In genomic region chr2:73176881-73177644, GRCh38 we compare ENCODE assay signal across 1 cellular context.
TF ChIP-seq lines count a peak whose summit lies in the region.

No MANE protein-coding gene starts in this region.

TF ChIP-seq in K562, 482 proteins besides CTCF, POLR2A, EP300 and RAD21 (continued from another document and continues in another):
- TF ChIP-seq ATF6 (CRISPR knock-in tag; IDR thresholded peaks at IDR 0.05) (peak; percentile 71; the same call in 1 of the 2 replicates), MEIS2 (IDR thresholded peaks at IDR 0.05; ENCODE audit: partially characterized antibody) (no peak), FOXJ3 (CRISPR knock-in tag; IDR thresholded peaks at IDR 0.05) (no peak), ZNF444 (CRISPR knock-in tag; IDR thresholded peaks at IDR 0.05) (no peak), TFAP4 (CRISPR knock-in tag; IDR thresholded peaks at IDR 0.05; ENCODE audit: borderline replicate concordance) (peak; percentile 79), ARID2 (IDR thresholded peaks at IDR 0.05) (peak; percentile 87), CTBP1 (IDR thresholded peaks at IDR 0.05; ENCODE audit: borderline replicate concordance) (peak; percentile 84), HNRNPL (IDR thresholded peaks at IDR 0.05; ENCODE audit: low read depth, low read length) (no peak), ZC3H11A (IDR thresholded peaks at IDR 0.05; ENCODE audit: low read depth, low read length) (no peak), HDAC6 (IDR thresholded peaks at IDR 0.05; ENCODE audit: low read depth, low read length) (no peak), GATAD2B (IDR thresholded peaks at IDR 0.05; ENCODE audit: borderline replicate concordance) (no peak), ZNF354B (CRISPR knock-in tag; IDR thresholded peaks at IDR 0.05) (no peak), EGR1 (conservative IDR thresholded peaks at IDR 0.05) (peak; percentile 72), TFE3 (CRISPR knock-in tag; IDR thresholded peaks at IDR 0.05) (no peak), KLF1 (tag; IDR thresholded peaks at IDR 0.05) (no peak), MNT (conservative IDR thresholded peaks at IDR 0.05) (no peak; a peak in 1 of 4 replicates), UBTF (IDR thresholded peaks at IDR 0.05; ENCODE audit: borderline replicate concordance in 1 of 2, low read depth in 2 of 2, low read length in 2 of 2) (no peak), ZNF140 (CRISPR knock-in tag; IDR thresholded peaks at IDR 0.05) (no peak), ZNF407 (IDR thresholded peaks at IDR 0.05; ENCODE audit: low read depth) (peak; percentile 17; the same call in 1 of the 2 replicates), ZNF449 (CRISPR knock-in tag; IDR thresholded peaks at IDR 0.05) (no peak), TRIM24 (IDR thresholded peaks at IDR 0.05) (peak; percentile 67 to 72), ZNF696 (CRISPR knock-in tag; conservative IDR thresholded peaks at IDR 0.05) (no peak), CHCHD3 (CRISPR knock-in tag; IDR thresholded peaks at IDR 0.05) (no peak), BRF2 (IDR thresholded peaks at IDR 0.05; ENCODE audit: borderline replicate concordance, insufficient read depth, insufficient read length) (no peak), ZBTB49 (CRISPR knock-in tag; IDR thresholded peaks at IDR 0.05; ENCODE audit: borderline replicate concordance) (no peak), PHF20 (IDR thresholded peaks at IDR 0.05; ENCODE audit: partially characterized antibody) (peak; percentile 31), RBM25 (IDR thresholded peaks at IDR 0.05; ENCODE audit: low read depth, low read length, severe bottlenecking) (peak; percentile 6), MCM2 (IDR thresholded peaks at IDR 0.05; ENCODE audit: low read depth) (no peak), PHF8 (IDR thresholded peaks at IDR 0.05; ENCODE audit: borderline replicate concordance, low read length) (peak; percentile 35; the same call in 1 of the 2 replicates), HINFP (tag; conservative IDR thresholded peaks at IDR 0.05; ENCODE audit: low read depth) (no peak), CSDE1 (IDR thresholded peaks at IDR 0.05) (no peak)
